In genomic region chr14:66482873-66483272, GRCh38 we compare ENCODE assay signal across 27 cellular contexts. TPM values are rescaled to one million over a fixed set of nuclear protein-coding genes. Genes with fewer than 3 reads are reported as not detected.
"Had no signal": no experiment of that assay in that cellular context is flagged by ENCODE, and none has a peak within 500 bp of the region (broad histone marks: within the 10 kb centered on the region; RNA-seq: fewer than 3 reads in every experiment).

No MANE protein-coding gene starts in this region.

- H3K27ac ChIP-seq: ascending aorta, VCaP had no signal

- H3K4me1 ChIP-seq: ascending aorta had no signal

- H3K27me3 ChIP-seq: ascending aorta, MG63 had no signal

- ATAC-seq: activated naive CD4-positive, alpha-beta T cell treated with anti-CD3 and anti-CD28 coated beads, Interleukin-2, amount 50 U/mL, for 72 hours; activated naive CD8-positive, alpha-beta T cell treated with anti-CD3 and anti-CD28 coated beads, Interleukin-2, amount 50 U/mL, for 24 hours; activated T-cell treated with anti-CD3 and anti-CD28 coated beads, Interleukin-2, amount 50 U/mL, for 4 hours; T-cell had no signal

- H3K4me3 ChIP-seq: ascending aorta, MG63 had no signal

- DNase-seq: activated CD4-positive, alpha-beta memory T cell treated with anti-CD3 and anti-CD28 coated beads for 36 hours; activated CD4-positive, alpha-beta T cell treated with anti-CD3 and anti-CD28 coated beads, Interleukin-2, amount 10 ng/mL, durations not matched to agents 7 days and 5 days; activated CD4-positive, CD25-positive, alpha-beta regulatory T cell; activated CD8-positive, alpha-beta memory T cell treated with anti-CD3 and anti-CD28 coated beads for 24 hours; activated effector memory CD4-positive, alpha-beta T cell treated with anti-CD3 and anti-CD28 coated beads, Interleukin-2, amount 50 U/mL, for 16 hours; activated naive CD4-positive, alpha-beta T cell treated with Interleukin-2 at 50 U/mL for 16 hours; activated naive CD8-positive, alpha-beta T cell treated with anti-CD3 and anti-CD28 coated beads, Interleukin-2, amount 50 U/mL, for 24 hours; activated T-cell treated with anti-CD3 and anti-CD28 coated beads, Interleukin-2, amount 50 U/mL, for 4 hours; amniotic stem cell; MG63; MV-4-11; NCI-H1092 treated with DMSO at 0.1 percent for 48 hours; NCI-H1417 treated with DMSO at 0.1 percent for 48 hours; NCI-H1694; NCI-H2029; NCI-H2107; NCI-H345; NCI-H510A; NCI-H526 treated with DMSO at 0.1 percent for 48 hours; NCI-H82; SIG-M5; T-cell; T-helper 2 cell; T1000 had no signal

- H3K36me3 ChIP-seq: ascending aorta, MG63 had no signal

- H3K9me3 ChIP-seq: ascending aorta, MG63 had no signal

RNA-seq across cellular contexts. Expression of gene CCDC196, which starts 3.3 kb away (rescaled TPM):
- total RNA-seq: activated CD4-positive, alpha-beta memory T cell treated with anti-CD3 and anti-CD28 coated beads for 36 hours; activated CD4-positive, alpha-beta T cell treated with anti-CD3 and anti-CD28 coated beads, Interleukin-2, amount 10 ng/mL, durations not matched to agents 7 days and 5 days; activated naive CD4-positive, alpha-beta T cell treated with anti-CD3 and anti-CD28 coated beads, Interleukin-2, amount 50 U/mL, for 72 hours; activated T-cell treated with anti-CD3 and anti-CD28 coated beads, Interleukin-2, amount 50 U/mL, for 4 hours; ascending aorta; T-cell had no signal
